In genomic region chr4:57344296-57344695, GRCh38 we compare ENCODE assay signal across 1 cellular context.
TF ChIP-seq lines count a peak whose summit lies in the region.

No MANE protein-coding gene starts in this region.

TF ChIP-seq in GM23338, 12 proteins besides CTCF, POLR2A, EP300 and RAD21 (continued from another document):
- TF ChIP-seq CREB1 (CRISPR knock-in tag; IDR thresholded peaks at IDR 0.05; ENCODE audit: low read depth) (no peak), POLR2AphosphoS5 (IDR thresholded peaks at IDR 0.05; ENCODE audit: low read depth) (no peak), NANOG (IDR thresholded peaks at IDR 0.05; ENCODE audit: borderline replicate concordance) (no peak), JUNB (IDR thresholded peaks at IDR 0.05; ENCODE audit: unreplicated experiment) (no peak), ZNF114 (CRISPR knock-in tag; IDR thresholded peaks at IDR 0.05) (no peak), STAT1 (IDR thresholded peaks at IDR 0.05; ENCODE audit: unreplicated experiment) (no peak), EZH2phosphoT487 (IDR thresholded peaks at IDR 0.05; ENCODE audit: unreplicated experiment) (no peak), EZH2 (IDR thresholded peaks at IDR 0.05; ENCODE audit: low read depth, unreplicated experiment) (no peak)
- TF ChIP-seq, protein P1, sequence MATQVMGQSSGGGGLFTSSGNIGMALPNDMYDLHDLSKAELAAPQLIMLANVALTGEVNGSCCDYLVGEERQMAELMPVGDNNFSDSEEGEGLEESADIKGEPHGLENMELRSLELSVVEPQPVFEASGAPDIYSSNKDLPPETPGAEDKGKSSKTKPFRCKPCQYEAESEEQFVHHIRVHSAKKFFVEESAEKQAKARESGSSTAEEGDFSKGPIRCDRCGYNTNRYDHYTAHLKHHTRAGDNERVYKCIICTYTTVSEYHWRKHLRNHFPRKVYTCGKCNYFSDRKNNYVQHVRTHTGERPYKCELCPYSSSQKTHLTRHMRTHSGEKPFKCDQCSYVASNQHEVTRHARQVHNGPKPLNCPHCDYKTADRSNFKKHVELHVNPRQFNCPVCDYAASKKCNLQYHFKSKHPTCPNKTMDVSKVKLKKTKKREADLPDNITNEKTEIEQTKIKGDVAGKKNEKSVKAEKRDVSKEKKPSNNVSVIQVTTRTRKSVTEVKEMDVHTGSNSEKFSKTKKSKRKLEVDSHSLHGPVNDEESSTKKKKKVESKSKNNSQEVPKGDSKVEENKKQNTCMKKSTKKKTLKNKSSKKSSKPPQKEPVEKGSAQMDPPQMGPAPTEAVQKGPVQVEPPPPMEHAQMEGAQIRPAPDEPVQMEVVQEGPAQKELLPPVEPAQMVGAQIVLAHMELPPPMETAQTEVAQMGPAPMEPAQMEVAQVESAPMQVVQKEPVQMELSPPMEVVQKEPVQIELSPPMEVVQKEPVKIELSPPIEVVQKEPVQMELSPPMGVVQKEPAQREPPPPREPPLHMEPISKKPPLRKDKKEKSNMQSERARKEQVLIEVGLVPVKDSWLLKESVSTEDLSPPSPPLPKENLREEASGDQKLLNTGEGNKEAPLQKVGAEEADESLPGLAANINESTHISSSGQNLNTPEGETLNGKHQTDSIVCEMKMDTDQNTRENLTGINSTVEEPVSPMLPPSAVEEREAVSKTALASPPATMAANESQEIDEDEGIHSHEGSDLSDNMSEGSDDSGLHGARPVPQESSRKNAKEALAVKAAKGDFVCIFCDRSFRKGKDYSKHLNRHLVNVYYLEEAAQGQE (IDR thresholded peaks at IDR 0.05; ENCODE audit: unreplicated experiment), result no peak
- TF ChIP-seq, protein P2, sequence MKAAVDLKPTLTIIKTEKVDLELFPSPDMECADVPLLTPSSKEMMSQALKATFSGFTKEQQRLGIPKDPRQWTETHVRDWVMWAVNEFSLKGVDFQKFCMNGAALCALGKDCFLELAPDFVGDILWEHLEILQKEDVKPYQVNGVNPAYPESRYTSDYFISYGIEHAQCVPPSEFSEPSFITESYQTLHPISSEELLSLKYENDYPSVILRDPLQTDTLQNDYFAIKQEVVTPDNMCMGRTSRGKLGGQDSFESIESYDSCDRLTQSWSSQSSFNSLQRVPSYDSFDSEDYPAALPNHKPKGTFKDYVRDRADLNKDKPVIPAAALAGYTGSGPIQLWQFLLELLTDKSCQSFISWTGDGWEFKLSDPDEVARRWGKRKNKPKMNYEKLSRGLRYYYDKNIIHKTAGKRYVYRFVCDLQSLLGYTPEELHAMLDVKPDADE (IDR thresholded peaks at IDR 0.05), result no peak
